ENCODE assay signal across 19 cellular contexts in the genomic region with DNA sequence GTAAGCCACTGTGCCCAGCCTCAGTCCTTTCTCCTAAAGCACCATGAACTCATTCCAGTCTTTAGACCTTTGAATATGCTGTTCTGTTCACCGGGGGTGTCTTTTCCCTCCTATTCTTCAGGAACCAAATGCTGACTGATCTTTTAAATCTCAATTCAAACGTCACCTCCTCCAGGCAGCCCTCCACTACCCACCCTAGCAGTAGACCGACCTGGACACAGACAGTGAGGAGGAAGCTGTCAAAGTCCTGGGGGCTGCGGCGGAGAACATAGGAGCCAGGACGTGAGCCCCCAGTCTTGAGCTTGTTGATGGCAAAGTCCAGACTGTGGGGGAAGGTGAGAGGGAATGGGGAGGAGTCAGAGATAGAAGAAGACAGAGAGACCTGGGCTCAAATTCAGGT. TPM values are rescaled to one million over a fixed set of nuclear protein-coding genes. Genes with fewer than 3 reads are reported as not detected.
DNase-seq lines count a peak whose midpoint lies in the region; ATAC-seq and TF ChIP-seq lines count a peak whose summit lies in the region.
"Had no signal": no experiment of that assay in that cellular context is flagged by ENCODE, and none has a peak within 500 bp of the region (broad histone marks: within the 10 kb centered on the region; RNA-seq: fewer than 3 reads in every experiment).

No MANE protein-coding gene starts in this region.

- TF ChIP-seq CTCF in type B pancreatic cell (conservative IDR thresholded peaks at IDR 0.05): no peak

- ATAC-seq in naive thymus-derived CD4-positive, alpha-beta T cell: no peak
- ATAC-seq in HG03139 (IDR thresholded peaks at IDR 0.05; ENCODE audit: unreplicated experiment): no peak
- ATAC-seq in HG03280 (IDR thresholded peaks at IDR 0.05; ENCODE audit: unreplicated experiment): no peak

- DNase-seq in activated naive CD4-positive, alpha-beta T cell treated with Interleukin-2 at 50 U/mL for 16 hours: no peak
- DNase-seq in naive thymus-derived CD4-positive, alpha-beta T cell: no peak
- DNase-seq in type B pancreatic cell (ENCODE audit: extremely low spot score, unreplicated experiment): no peak
- DNase-seq: Caco-2, DMS153, HFFc6, KG1, NCI-H1436, NCI-H2029, NCI-H2171, NCI-H446, NCI-H69, SHP77 had no signal

- H3K27ac Mint-ChIP-seq in activated naive CD4-positive, alpha-beta T cell treated with anti-CD3 and anti-CD28 coated beads, Interleukin-2, amount 50 U/mL, for 24 hours: peak overlapping the region; percentile 62
- peak overlapping the region in 5 of 9 donors; percentile 8 to 74 (median 48) for H3K27ac Mint-ChIP-seq in naive thymus-derived CD4-positive, alpha-beta T cell
- no peak overlapping the region for H3K27ac Mint-ChIP-seq in type B pancreatic cell
- H3K27ac Mint-ChIP-seq: HFFc6 had no signal

- intact Hi-C loops in naive thymus-derived CD4-positive, alpha-beta T cell (cut with micrococcal nuclease): no loop called here

- peaks cover 20% of the 10 kb centered on the region for H3K36me3 Mint-ChIP-seq in activated naive CD4-positive, alpha-beta T cell treated with anti-CD3 and anti-CD28 coated beads, Interleukin-2, amount 50 U/mL, for 24 hours
- H3K36me3 Mint-ChIP-seq in naive thymus-derived CD4-positive, alpha-beta T cell: peaks cover 16 to 59% (median 26%) of the 10 kb centered on the region in 5 donors
- H3K36me3 Mint-ChIP-seq in type B pancreatic cell: no peaks in the 10 kb centered on the region

- peaks cover 36% of the 10 kb centered on the region for H3K4me1 Mint-ChIP-seq in activated naive CD4-positive, alpha-beta T cell treated with anti-CD3 and anti-CD28 coated beads, Interleukin-2, amount 50 U/mL, for 24 hours
- peaks cover 31 to 60% (median 43%) of the 10 kb centered on the region in 7 donors for H3K4me1 Mint-ChIP-seq in naive thymus-derived CD4-positive, alpha-beta T cell
- H3K4me1 Mint-ChIP-seq in type B pancreatic cell (ENCODE audit: unreplicated experiment): peaks cover 6% of the 10 kb centered on the region

- no peak overlapping the region for H3K27ac ChIP-seq in naive thymus-derived CD4-positive, alpha-beta T cell (ENCODE audit: low read depth, low read length)
- H3K27ac ChIP-seq: C4-2B had no signal

- H3K4me1 ChIP-seq in naive thymus-derived CD4-positive, alpha-beta T cell (ENCODE audit: control insufficient read depth in 2 of 2, insufficient read depth in 2 of 2, low read length in 2 of 2): peaks cover 18 to 20% of the 10 kb centered on the region in 2 donors
- H3K4me1 ChIP-seq: Caco-2 had no signal

- no peaks in the 10 kb centered on the region for H3K9me3 Mint-ChIP-seq in activated naive CD4-positive, alpha-beta T cell treated with anti-CD3 and anti-CD28 coated beads, Interleukin-2, amount 50 U/mL, for 24 hours
- peaks cover 0 to 3% (median 0%) of the 10 kb centered on the region in 11 donors for H3K9me3 Mint-ChIP-seq in naive thymus-derived CD4-positive, alpha-beta T cell
- no peaks in the 10 kb centered on the region for H3K9me3 Mint-ChIP-seq in type B pancreatic cell
- H3K9me3 Mint-ChIP-seq: HFFc6 had no signal

- no peak overlapping the region for H3K4me3 ChIP-seq in naive thymus-derived CD4-positive, alpha-beta T cell (ENCODE audit: low read length)

- POLR2A ChIA-PET in naive thymus-derived CD4-positive, alpha-beta T cell (lab: Charles Lee): interaction anchor here (0.6 kb wide), 1 partner anchor 8 kb away, joined by 3 read pairs; no protein-coding TSS in a partner anchor

- H3K36me3 ChIP-seq in naive thymus-derived CD4-positive, alpha-beta T cell (ENCODE audit: control insufficient read depth in 2 of 3, insufficient read depth in 3 of 3, low read length in 3 of 3): peaks cover 39 to 92% (median 54%) of the 10 kb centered on the region in 3 experiments

- H3K27me3 ChIP-seq in naive thymus-derived CD4-positive, alpha-beta T cell (ENCODE audit: control insufficient read depth in 2 of 2, insufficient read depth in 2 of 2, low read length in 2 of 2): no peaks in the 10 kb centered on the region

- no peaks in the 10 kb centered on the region for H3K27me3 Mint-ChIP-seq in activated naive CD4-positive, alpha-beta T cell treated with anti-CD3 and anti-CD28 coated beads, Interleukin-2, amount 50 U/mL, for 24 hours
- no peaks in the 10 kb centered on the region for H3K27me3 Mint-ChIP-seq in naive thymus-derived CD4-positive, alpha-beta T cell
- H3K27me3 Mint-ChIP-seq in type B pancreatic cell: peaks cover 38% of the 10 kb centered on the region

- H3K4me3 Mint-ChIP-seq in activated naive CD4-positive, alpha-beta T cell treated with anti-CD3 and anti-CD28 coated beads, Interleukin-2, amount 50 U/mL, for 24 hours: no peak overlapping the region
- peak overlapping the region in 1 of 10 donors; percentile 11 for H3K4me3 Mint-ChIP-seq in naive thymus-derived CD4-positive, alpha-beta T cell
- peak overlapping the region; percentile 45 for H3K4me3 Mint-ChIP-seq in type B pancreatic cell
- H3K4me3 Mint-ChIP-seq: HFFc6 had no signal

- H3K9me3 ChIP-seq in naive thymus-derived CD4-positive, alpha-beta T cell (ENCODE audit: control insufficient read depth in 2 of 3, low read length in 3 of 3): no peaks in the 10 kb centered on the region
- H3K9me3 ChIP-seq: Caco-2 had no signal

- CTCF ChIA-PET in naive thymus-derived CD4-positive, alpha-beta T cell (lab: Charles Lee): interaction anchor here (0.8 kb wide), 1 partner anchor 16 kb away, joined by 3 read pairs; no protein-coding TSS in a partner anchor

RNA-seq across cellular contexts. Expression of gene JAK3, which starts 7.8 kb away (rescaled TPM):
- 100 to 1,000 TPM; 154 to 296 (median 202) TPM for total RNA-seq in naive thymus-derived CD4-positive, alpha-beta T cell
- 100 to 1,000 TPM; 125 to 153 TPM for polyA plus RNA-seq in naive thymus-derived CD4-positive, alpha-beta T cell
- 1.4 and 4.3 TPM in 2 replicates for total RNA-seq in type B pancreatic cell (ENCODE audit: low replicate concordance)
- total RNA-seq: Caco-2 had no signal

RNA-seq across cellular contexts. Expression of gene INSL3, which starts 18.7 kb away (rescaled TPM):
- 10 to 100 TPM in 1 of 5 experiments, 1 to 10 TPM in 4; 5.5 to 11.1 (median 8.2) TPM for total RNA-seq in naive thymus-derived CD4-positive, alpha-beta T cell
- polyA plus RNA-seq in naive thymus-derived CD4-positive, alpha-beta T cell: 1 to 10 TPM; 2.0 to 6.0 TPM
- total RNA-seq in type B pancreatic cell (ENCODE audit: low replicate concordance): not detected in 2 replicates
- total RNA-seq: A673, Caco-2, H4, HFFc6 had no signal

RNA-seq across cellular contexts. Expression of gene RPL18A, which starts 19.7 kb away (rescaled TPM):
- 1,000 to 10,000 TPM; 2,413 to 3,932 (median 3,224) TPM for total RNA-seq in naive thymus-derived CD4-positive, alpha-beta T cell
- polyA plus RNA-seq in naive thymus-derived CD4-positive, alpha-beta T cell: 1,000 to 10,000 TPM; 4,242 to 4,833 TPM
- total RNA-seq in type B pancreatic cell (ENCODE audit: low replicate concordance): 2,506 and 2,537 TPM in 2 replicates

RNA-seq across cellular contexts. Expression of gene SLC5A5, which starts 31.7 kb away (rescaled TPM):
- 1 to 10 TPM; 1.2 to 4.1 (median 3.6) TPM for total RNA-seq in naive thymus-derived CD4-positive, alpha-beta T cell
- polyA plus RNA-seq in naive thymus-derived CD4-positive, alpha-beta T cell: 1 to 10 TPM; 2.0 to 2.9 TPM
- total RNA-seq in type B pancreatic cell (ENCODE audit: low replicate concordance): 0.75 and 2.3 TPM in 2 replicates
- total RNA-seq: A673, H4, HFFc6 had no signal

RNA-seq across cellular contexts. Expression of gene B3GNT3, which starts 45.1 kb away (rescaled TPM):
- total RNA-seq in naive thymus-derived CD4-positive, alpha-beta T cell: under 1 TPM in 2 of 5 experiments, not detected in 3; 0.53 to 0.96 TPM
- polyA plus RNA-seq in naive thymus-derived CD4-positive, alpha-beta T cell: 1 to 10 TPM in 1 of 2 donors, under 1 TPM in 1; 0.43 to 1.0 TPM
- total RNA-seq in type B pancreatic cell (ENCODE audit: low replicate concordance): 12.3 and 22.6 TPM in 2 replicates
- total RNA-seq: A673, H4, HFFc6 had no signal

Comparison
In these comparisons a context has a peak if more than half of its experiments do, and no peak if none do; other contexts are left out.
1. RNA of gene JAK3, which starts 7.8 kb away (total RNA-seq): 154 to 296 TPM in naive thymus-derived CD4-positive, alpha-beta T cell; 1.4 to 4.3 TPM in type B pancreatic cell; every median in the first group is over 10 times any median in the second.